In the genomic region with DNA sequence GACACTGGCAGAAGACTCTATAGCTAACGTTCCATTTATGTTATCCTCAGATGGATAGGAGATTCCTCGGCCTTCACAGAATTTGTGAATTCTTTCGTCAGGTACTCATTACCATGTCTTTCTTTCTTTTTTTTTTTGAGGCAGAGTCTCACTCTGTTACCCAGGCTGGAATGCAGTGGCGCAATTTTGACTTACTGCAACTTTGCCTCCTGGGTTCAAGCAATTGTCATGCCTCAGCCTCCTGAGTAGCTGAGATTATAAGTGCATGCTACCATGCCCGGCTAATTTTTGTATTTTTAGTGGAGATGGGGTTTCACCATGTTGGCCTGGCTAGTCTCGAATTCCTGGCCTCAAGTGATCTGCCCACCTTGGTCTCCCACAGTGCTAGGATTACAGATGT, we compare ENCODE assay signal across 1 cellular context.
TF ChIP-seq lines count a peak whose summit lies in the region.

No MANE protein-coding gene starts in this region.

TF ChIP-seq in H1, 55 proteins besides CTCF, POLR2A, EP300 and RAD21:
- TF ChIP-seq TEAD4 (IDR thresholded peaks at IDR 0.05; ENCODE audit: low read depth, low read length) (peak; percentile 56; the same call in 1 of the 2 replicates), CEBPB (IDR thresholded peaks at IDR 0.05; ENCODE audit: low read depth, low read length) (peak; percentile 84)
